In genomic region chr9:37309136-37309535, GRCh38 we compare ENCODE assay signal across 9 cellular contexts.
DNase-seq lines count a peak whose midpoint lies in the region; ATAC-seq and TF ChIP-seq lines count a peak whose summit lies in the region.
"Had no signal": no experiment of that assay in that cellular context is flagged by ENCODE, and none has a peak within 500 bp of the region (broad histone marks: within the 10 kb centered on the region; RNA-seq: fewer than 3 reads in every experiment).

No MANE protein-coding gene starts in this region.

- TF ChIP-seq CTCF in chondrocyte (IDR thresholded peaks at IDR 0.05) = peak; percentile 59
- TF ChIP-seq CTCF in CD14-positive monocyte (IDR thresholded peaks at IDR 0.05) = no peak

- H3K27ac Mint-ChIP-seq in chondrocyte (ENCODE audit: unreplicated experiment) (no peak overlapping the region), CD14-positive monocyte (peak overlapping the region in 2 of 7 donors; percentile 23 to 42)
- H3K27ac Mint-ChIP-seq: CD8-positive, alpha-beta T cell had no signal

- ATAC-seq in GM21786 (IDR thresholded peaks at IDR 0.05; ENCODE audit: unreplicated experiment) = no peak
- ATAC-seq: CD8-positive, alpha-beta T cell had no signal

- peaks cover 6% of the 10 kb centered on the region for H3K4me1 Mint-ChIP-seq in chondrocyte (ENCODE audit: low read depth)
- no peaks in the 10 kb centered on the region for H3K4me1 Mint-ChIP-seq in CD14-positive monocyte

- intact Hi-C loops in CD14-positive monocyte (cut with micrococcal nuclease) = no loop called here

- no peak overlapping the region for H3K4me3 Mint-ChIP-seq in chondrocyte (ENCODE audit: unreplicated experiment)
- no peak overlapping the region for H3K4me3 Mint-ChIP-seq in CD14-positive monocyte
- H3K4me3 Mint-ChIP-seq: CD8-positive, alpha-beta T cell had no signal

- DNase-seq in NCI-H82 (lab: John Stamatoyannopoulos, UW) (peak; percentile 7), NCI-H82 treated with DMSO at 0.1 percent for 48 hours (lab: John Stamatoyannopoulos, UW; ENCODE audit: unreplicated experiment) (no peak), LHCN-M2 (ENCODE audit: low read depth) (peak; percentile 6), chondrocyte (ENCODE audit: low spot score) (no peak), DMS79 treated with DMSO at 0.1 percent for 48 hours (lab: John Stamatoyannopoulos, UW) (no peak), CD14-positive monocyte (ENCODE audit: low spot score) (no peak)
- DNase-seq in stimulated activated CD4-positive, alpha-beta T cell treated with anti-CD3 and anti-CD28 coated beads, Interleukin-15, amount 100 ng/mL, for 24 hours = peak; percentile 33

- H3K27me3 Mint-ChIP-seq in chondrocyte (ENCODE audit: low read depth) (no peaks in the 10 kb centered on the region), CD14-positive monocyte (ENCODE audit: low read depth in 3 of 3) (peaks cover 0 to 2% (median 0%) of the 10 kb centered on the region in 3 donors)

- no peaks in the 10 kb centered on the region for H3K9me3 Mint-ChIP-seq in chondrocyte (ENCODE audit: low read depth)
- H3K9me3 Mint-ChIP-seq in CD14-positive monocyte = no peaks in the 10 kb centered on the region
- H3K9me3 Mint-ChIP-seq: CD8-positive, alpha-beta T cell had no signal

- H3K36me3 Mint-ChIP-seq in chondrocyte (ENCODE audit: low read depth) = peaks cover 7% of the 10 kb centered on the region
- H3K36me3 Mint-ChIP-seq in CD14-positive monocyte = peaks cover 22 to 34% of the 10 kb centered on the region in 2 donors

Comparison
In these comparisons a context has a peak if more than half of its experiments do, and no peak if none do; other contexts are left out.
1. DNase-seq: peak in NCI-H82 (single experiment), LHCN-M2 (single experiment) and stimulated activated CD4-positive, alpha-beta T cell treated with anti-CD3 and anti-CD28 coated beads, Interleukin-15, amount 100 ng/mL, for 24 hours (single experiment); none in NCI-H82 treated with DMSO at 0.1 percent for 48 hours (single experiment), chondrocyte (single experiment), DMS79 treated with DMSO at 0.1 percent for 48 hours (single experiment) and CD14-positive monocyte (single experiment).